Comparison of ENCODE assay signal across 8 cellular contexts in genomic region chr1:162497723-162498441, GRCh38.
DNase-seq lines count a peak whose midpoint lies in the region; ATAC-seq and TF ChIP-seq lines count a peak whose summit lies in the region.

UHMK1 (plus strand) TSS chr1:162497818; CDS start chr1:162498001, 183 bp downstream.

- DNase-seq in AG10803 (ENCODE audit: low read depth) (peak; percentile 90), NCI-H446 (lab: John Stamatoyannopoulos, UW) (peak; percentile 87 to 90), iris pigment epithelial cell (ENCODE audit: low read depth) (peak; percentile 96)
- DNase-seq in activated CD4-positive, CD25-positive, alpha-beta regulatory T cell treated with anti-CD3 and anti-CD28 coated beads, Interleukin-2, amount 50 U/mL, for 16 hours (ENCODE audit: low read depth, low spot score), result peak; percentile 85
- peak; percentile 87 for DNase-seq in central memory CD4-positive, alpha-beta T cell
- DNase-seq in stimulated activated CD4-positive, alpha-beta T cell treated with anti-CD3 and anti-CD28 coated beads, Interleukin-12 subunit alpha, Interleukin-12 subunit beta, amount 100 ng/mL, for 24 hours (ENCODE audit: low read depth in 2 of 2), result peak; percentile 77 to 87

- ATAC-seq in GM19043 (IDR thresholded peaks at IDR 0.05; ENCODE audit: low read depth, unreplicated experiment) (peak; percentile 95), HG03354 (IDR thresholded peaks at IDR 0.05; ENCODE audit: poor library complexity, severe bottlenecking, unreplicated experiment) (peak; percentile 98)

- H3K4me3 ChIP-seq in AG10803 (ENCODE audit: low read length), result peak within 1 kb of the TSS; percentile 89

- no peak for TF ChIP-seq CTCF in AG10803 (conservative IDR thresholded peaks at IDR 0.05; ENCODE audit: low read length)

Comparison
In these comparisons a context has a peak if more than half of its experiments do, and no peak if none do; other contexts are left out.
1. Peak in every context shown above with its lines: DNase-seq, ATAC-seq and H3K4me3 ChIP-seq.